Comparison of ENCODE assay signal across 8 cellular contexts in genomic region chr11:71998649-71999310, GRCh38. TPM values are rescaled to one million over a fixed set of nuclear protein-coding genes. Genes with fewer than 3 reads are reported as not detected.
DNase-seq lines count a peak whose midpoint lies in the region; ATAC-seq and TF ChIP-seq lines count a peak whose summit lies in the region.

Gene IL18BP (plus strand): TSS chr11:71998909. CDS start chr11:71999985, 1,076 bp downstream.

- no peaks in the 10 kb centered on the region for H3K9me2 ChIP-seq in DOHH2 (replicated peaks; ENCODE audit: control insufficient read depth, low read length)

- peaks cover 15% of the 10 kb centered on the region for H3K4me1 Mint-ChIP-seq in mesothelial cell of epicardium

- H3K9me3 ChIP-seq in DOHH2 (ENCODE audit: control insufficient read depth, insufficient read depth, low read length): no peaks in the 10 kb centered on the region
- H3K9me3 ChIP-seq in adrenal gland (replicated peaks in 1 of 3): no peaks in the 10 kb centered on the region

- no peaks in the 10 kb centered on the region for H3K27me3 ChIP-seq in DOHH2 (ENCODE audit: control insufficient read depth, low read length)
- H3K27me3 ChIP-seq in adrenal gland: no peaks in the 10 kb centered on the region

- no peak for TF ChIP-seq POLR2A in adrenal gland (IDR thresholded peaks at IDR 0.05)

- peak; percentile 70 for DNase-seq in KBM-7
- peak in 4 of 7 donors; percentile 52 to 66 (median 58) for DNase-seq in adrenal gland
- no peak for DNase-seq in mesothelial cell of epicardium (ENCODE audit: low spot score in 2 of 2, unreplicated experiment in 2 of 2)
- DNase-seq in DMS 273 (lab: John Stamatoyannopoulos, UW; ENCODE audit: unreplicated experiment): no peak
- no peak for DNase-seq in RPMI8226
- DNase-seq in ecto neural progenitor cell (ENCODE audit: low spot score): no peak

- TF ChIP-seq CTCF in DOHH2 (IDR thresholded peaks at IDR 0.05; ENCODE audit: low read depth, low read length, poor library complexity, severe bottlenecking) (no peak), adrenal gland (IDR thresholded peaks at IDR 0.05) (no peak), mesothelial cell of epicardium (IDR thresholded peaks at IDR 0.05; ENCODE audit: unreplicated experiment) (no peak)

- peaks cover 27% of the 10 kb centered on the region for H3K36me3 ChIP-seq in DOHH2 (ENCODE audit: control insufficient read depth, low read length)
- H3K36me3 ChIP-seq in adrenal gland (replicated peaks in 1 of 2): peaks cover 0 to 26% of the 10 kb centered on the region in 2 donors

- H3K27me3 Mint-ChIP-seq in mesothelial cell of epicardium (ENCODE audit: low read depth): no peaks in the 10 kb centered on the region

- no peak for ATAC-seq in GM19463 (IDR thresholded peaks at IDR 0.05; ENCODE audit: unreplicated experiment)

- H3K36me3 Mint-ChIP-seq in mesothelial cell of epicardium: peaks cover 8% of the 10 kb centered on the region

- intact Hi-C loops in adrenal gland (cut with DNase I): no loop called here

- in situ Hi-C loops in KBM-7 (cut with MboI; ENCODE audit: low pct_unique_long_range_greater_than_20kb, low sequenced_read_pairs): no loop called here

- H3K4me1 ChIP-seq in DOHH2 (ENCODE audit: control insufficient read depth, low read length): peaks cover 38% of the 10 kb centered on the region
- H3K4me1 ChIP-seq in adrenal gland (replicated peaks in 1 of 2): peaks cover 9 to 29% of the 10 kb centered on the region in 2 donors

- H3K4me3 Mint-ChIP-seq in mesothelial cell of epicardium: no peak within 1 kb of the TSS

- H3K4me3 ChIP-seq in DOHH2 (ENCODE audit: low read length) (peak within 1 kb of the TSS; percentile 25), adrenal gland (peak within 1 kb of the TSS in 1 of 4 donors; percentile 37)

- no peaks in the 10 kb centered on the region for H3K79me2 ChIP-seq in DOHH2 (ENCODE audit: control insufficient read depth, low read length)

- no peaks in the 10 kb centered on the region for H4K20me1 ChIP-seq in DOHH2 (ENCODE audit: control insufficient read depth, insufficient read depth, low read depth, low read length)

- H3F3A ChIP-seq in DOHH2 (ENCODE audit: control insufficient read depth, insufficient read depth): 0 out of 2 replicates have a peak, but pooled peaks cover 4% of the 10 kb centered on the region

- H3K27ac Mint-ChIP-seq in mesothelial cell of epicardium: peak within 1 kb of the TSS; percentile 40

- no peaks in the 10 kb centered on the region for H3K9me3 Mint-ChIP-seq in mesothelial cell of epicardium

- peak within 1 kb of the TSS; percentile 53 for H3K4me2 ChIP-seq in DOHH2 (ENCODE audit: low read length)

- 73 to 84% (median 75%) methylated on average over 7 to 11 of the region's 11 CpGs for WGBS in adrenal gland, 4 donors

- H3K27ac ChIP-seq in DOHH2 (ENCODE audit: low read depth, low read length): no peak within 1 kb of the TSS
- peak within 1 kb of the TSS; percentile 73 to 97 (median 79) for H3K27ac ChIP-seq in adrenal gland

RNA-seq across cellular contexts. Expression of gene IL18BP, which starts in this region (rescaled TPM):
- total RNA-seq in adrenal gland (10 to 100 TPM in 4 of 8 donors, 1 to 10 TPM in 4; 4.3 to 41.2 (median 9.7) TPM), mesothelial cell of epicardium (18.4 to 20.9 TPM (median 18.6 TPM) in 3 replicates)
- 10 to 100 TPM; 17.3 to 25.4 (median 19.2) TPM for polyA plus RNA-seq in adrenal gland

Comparison
In these comparisons a context has a peak if more than half of its experiments do, and no peak if none do; other contexts are left out.
1. DNase-seq: peak in KBM-7 (single experiment) and adrenal gland (4 of 7); none in mesothelial cell of epicardium (0 of 2), DMS 273 (single experiment), RPMI8226 (single experiment) and ecto neural progenitor cell (single experiment).